ENCODE assay signal across 8 cellular contexts in genomic region chr5:115816226-115817042, GRCh38. TPM values are rescaled to one million over a fixed set of nuclear protein-coding genes. Genes with fewer than 3 reads are reported as not detected.
A peak's percentile ranks its signal among the peaks of the same experiment; 100 is the strongest.
DNase-seq lines count a peak whose midpoint lies in the region; TF ChIP-seq lines count a peak whose summit lies in the region.

CDO1 (minus strand) TSS chr5:115816659; CDS start chr5:115816397, 262 bp downstream.

- peak; percentile 69 for DNase-seq in activated CD8-positive, alpha-beta memory T cell treated with anti-CD3 and anti-CD28 coated beads for 24 hours
- DNase-seq in activated CD8-positive, alpha-beta memory T cell treated with anti-CD3 and anti-CD28 coated beads, Interleukin-2, amount 50 U/mL, for 4 hours, result no peak
- DNase-seq in T1000 (lab: John Stamatoyannopoulos, UW), result peak; percentile 44
- peak; percentile 65 for DNase-seq in dermis blood vessel endothelial cell
- DNase-seq in kidney tubule cell (ENCODE audit: low spot score), result peak; percentile 32
- peak; percentile 79 for DNase-seq in spleen
- no peak for DNase-seq in amniotic stem cell (lab: John Stamatoyannopoulos, UW)
- DNase-seq in COLO829 (ENCODE audit: low spot score), result no peak

- H3K4me1 ChIP-seq in spleen, result peaks cover 9 to 21% (median 20%) of the 10 kb centered on the region in 6 donors

- no peaks in the 10 kb centered on the region for H3K36me3 ChIP-seq in spleen

- WGBS in spleen, 5 donors, result 1 to 7% (median 2%) methylated on average over 46 to 69 of the region's 69 CpGs

- no peaks in the 10 kb centered on the region for H3K9me3 ChIP-seq in spleen

- intact Hi-C loops in spleen (cut with DNase I; ENCODE audit: low total_unique reads), result no loop called here

- TF ChIP-seq POLR2A in spleen (IDR thresholded peaks at IDR 0.05), result no peak

- no peak for TF ChIP-seq CTCF in spleen (IDR thresholded peaks at IDR 0.05 in 8 of 11, conservative IDR thresholded peaks at IDR 0.05 in 3 of 11)

- H3K27ac ChIP-seq in spleen, result peak within 1 kb of the TSS in 6 of 8 donors; percentile 11 to 65 (median 42)

- H3K27me3 ChIP-seq in spleen (replicated peaks in 1 of 7), result peaks cover 0 to 77% (median 33%) of the 10 kb centered on the region in 7 donors

- peak within 1 kb of the TSS; percentile 29 to 70 (median 44) for H3K4me3 ChIP-seq in spleen

RNA-seq across cellular contexts. Expression of gene CDO1, which starts in this region (rescaled TPM):
- 1.2 and 3.3 TPM in 2 replicates for total RNA-seq in dermis blood vessel endothelial cell
- total RNA-seq in spleen, result 10 to 100 TPM in 1 of 7 donors, 1 to 10 TPM in 6; 1.4 to 11.1 (median 2.5) TPM
- 1 to 10 TPM; 1.4 to 2.0 (median 1.5) TPM for polyA plus RNA-seq in spleen

Comparison
In these comparisons a context has a peak if more than half of its experiments do, and no peak if none do; other contexts are left out.
1. DNase-seq: peak in activated CD8-positive, alpha-beta memory T cell treated with anti-CD3 and anti-CD28 coated beads for 24 hours (single experiment), T1000 (single experiment), dermis blood vessel endothelial cell (single experiment), kidney tubule cell (single experiment) and spleen (single experiment); none in activated CD8-positive, alpha-beta memory T cell treated with anti-CD3 and anti-CD28 coated beads, Interleukin-2, amount 50 U/mL, for 4 hours (single experiment), amniotic stem cell (single experiment) and COLO829 (single experiment).